In the genomic region with DNA sequence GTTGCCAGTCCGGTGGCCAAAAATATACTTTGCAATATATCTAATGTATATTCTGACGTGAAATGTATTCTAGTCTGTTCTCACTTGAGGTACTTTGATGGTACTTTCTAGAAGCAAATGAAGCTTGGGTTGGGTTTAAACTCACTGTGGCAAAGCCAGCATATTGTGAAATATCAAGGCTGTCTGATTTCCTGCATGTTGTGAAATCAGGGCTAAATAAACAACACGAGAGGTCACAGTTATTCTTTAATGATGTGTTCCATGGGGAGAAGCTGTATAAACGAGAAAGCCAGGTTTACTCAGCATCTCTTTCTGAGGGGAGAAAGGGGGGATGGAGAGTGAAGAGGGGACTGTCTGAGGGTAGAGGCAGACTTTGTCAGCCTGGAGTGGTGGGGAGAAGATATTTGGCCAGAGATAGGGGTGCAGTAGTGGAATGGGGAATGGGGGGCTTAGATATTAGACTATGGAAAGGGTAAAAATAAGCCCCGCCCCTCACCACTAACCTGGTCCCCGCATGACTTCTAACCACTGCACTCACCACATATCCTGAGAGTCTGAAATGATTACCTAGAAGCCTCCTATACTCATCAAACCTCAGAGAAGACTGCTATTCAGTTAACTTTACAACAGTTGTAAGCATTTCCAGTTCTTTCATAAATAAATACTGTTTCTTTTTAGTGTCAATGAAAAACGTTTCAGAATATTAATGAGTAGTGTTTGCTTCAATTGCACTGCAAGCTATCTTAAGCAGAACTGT, we compare ENCODE assay signal across 10 cellular contexts. TPM values are rescaled to one million over a fixed set of nuclear protein-coding genes. Genes with fewer than 3 reads are reported as not detected.
DNase-seq lines count a peak whose midpoint lies in the region; ATAC-seq and TF ChIP-seq lines count a peak whose summit lies in the region.
"Had no signal": no experiment of that assay in that cellular context is flagged by ENCODE, and none has a peak within 500 bp of the region (broad histone marks: within the 10 kb centered on the region; RNA-seq: fewer than 3 reads in every experiment).

No MANE protein-coding gene starts in this region.

- TF ChIP-seq CTCF in upper lobe of right lung (IDR thresholded peaks at IDR 0.05) = no peak

- no peak overlapping the region for H2BK120ac ChIP-seq in neuronal stem cell (ENCODE audit: low read depth, low read length)

- no peaks in the 10 kb centered on the region for H3K9me3 Mint-ChIP-seq in activated naive CD4-positive, alpha-beta T cell treated with anti-CD3 and anti-CD28 coated beads, Interleukin-2, amount 10 ng/mL, durations not matched to agents 7 days and 5 days
- H3K9me3 Mint-ChIP-seq in activated naive CD4-positive, alpha-beta T cell treated with anti-CD3 and anti-CD28 coated beads for 36 hours = no peaks in the 10 kb centered on the region

- H2BK15ac ChIP-seq in neuronal stem cell (ENCODE audit: low read length) = no peak overlapping the region

- CTCF ChIA-PET in activated naive CD4-positive, alpha-beta T cell treated with anti-CD3 and anti-CD28 coated beads, Interleukin-2, amount 10 ng/mL, durations not matched to agents 7 days and 5 days (lab: Charles Lee) = no interaction called here
- CTCF ChIA-PET in activated naive CD4-positive, alpha-beta T cell treated with anti-CD3 and anti-CD28 coated beads for 36 hours (lab: Charles Lee) = interaction anchor here (0.7 kb wide), 1 partner anchor 34 kb away, joined by 3 read pairs; no protein-coding TSS in a partner anchor

- DNase-seq in activated naive CD4-positive, alpha-beta T cell treated with anti-CD3 and anti-CD28 coated beads, Interleukin-2, amount 10 ng/mL, durations not matched to agents 7 days and 5 days = no peak
- no peak for DNase-seq in activated naive CD4-positive, alpha-beta T cell treated with anti-CD3 and anti-CD28 coated beads for 36 hours
- peak; percentile 89 for DNase-seq in amniotic epithelial cell (ENCODE audit: low read depth)
- DNase-seq in left lobe of liver (ENCODE audit: low spot score) = no peak
- DNase-seq in upper lobe of right lung = no peak
- no peak for DNase-seq in neuronal stem cell (ENCODE audit: low spot score)
- no peak for DNase-seq in central memory CD4-positive, alpha-beta T cell
- no peak for DNase-seq in KBM-7
- DNase-seq: NCI-H345 had no signal

- in situ Hi-C loops in KBM-7 (cut with MboI; ENCODE audit: low pct_unique_long_range_greater_than_20kb, low sequenced_read_pairs) = no loop called here

- no peak overlapping the region for H2AK5ac ChIP-seq in neuronal stem cell (ENCODE audit: low read depth, low read length)

- H3K9me3 ChIP-seq in upper lobe of right lung (no peaks in the 10 kb centered on the region), neuronal stem cell (replicated peaks in 1 of 2; ENCODE audit: control insufficient read depth in 2 of 2, insufficient read depth in 1 of 2, low read depth in 1 of 2, low read length in 2 of 2) (peaks cover 0 to 1% of the 10 kb centered on the region in 2 donors)

- no peaks in the 10 kb centered on the region for H3K79me1 ChIP-seq in neuronal stem cell (ENCODE audit: low read depth, low read length)

- H3K27ac ChIP-seq in upper lobe of right lung (peak overlapping the region; percentile 55), neuronal stem cell (replicated peaks; ENCODE audit: low read length) (no peak overlapping the region)

- H2BK5ac ChIP-seq in neuronal stem cell (ENCODE audit: low read length) = no peak overlapping the region

- peaks cover 11% of the 10 kb centered on the region for H3K4me1 Mint-ChIP-seq in activated naive CD4-positive, alpha-beta T cell treated with anti-CD3 and anti-CD28 coated beads, Interleukin-2, amount 10 ng/mL, durations not matched to agents 7 days and 5 days
- H3K4me1 Mint-ChIP-seq in activated naive CD4-positive, alpha-beta T cell treated with anti-CD3 and anti-CD28 coated beads for 36 hours (ENCODE audit: low read depth) = peaks cover 6% of the 10 kb centered on the region

- H3K27me3 ChIP-seq in upper lobe of right lung (no peaks in the 10 kb centered on the region), neuronal stem cell (ENCODE audit: control insufficient read depth in 3 of 3, insufficient read depth in 3 of 3, low read depth in 1 of 3, low read length in 3 of 3) (no peaks in the 10 kb centered on the region)

- H4K91ac ChIP-seq in neuronal stem cell (ENCODE audit: low read depth, low read length, poor library complexity) = no peak overlapping the region

- H2BK12ac ChIP-seq in neuronal stem cell (ENCODE audit: low read length) = no peak overlapping the region

- no CpG with 5 or more reads among the region's 7 CpGs for WGBS in neuronal stem cell (ENCODE audit: extremely low coverage in 2 of 2, insufficient read length in 2 of 2, insufficient replicate concordance in 1 of 2), 2 donors

- H2AFZ ChIP-seq in neuronal stem cell (ENCODE audit: low read length) = no peak overlapping the region

- H3K4me1 ChIP-seq in upper lobe of right lung (peaks cover 54% of the 10 kb centered on the region), neuronal stem cell (ENCODE audit: control insufficient read depth in 2 of 2, insufficient read depth in 1 of 2, low read depth in 1 of 2, low read length in 2 of 2) (peaks cover 2% of the 10 kb centered on the region in 2 donors)

- ATAC-seq in left lobe of liver = peak; percentile 55
- peak; percentile 71 for ATAC-seq in upper lobe of right lung
- ATAC-seq: SK-N-SH treated with all-trans-retinoic acid at 6 μM for 48 hours had no signal

- no peak overlapping the region for H3K4me3 ChIP-seq in upper lobe of right lung
- H3K4me3 ChIP-seq in neuronal stem cell (ENCODE audit: low read length in 2 of 2) = no peak overlapping the region

- H3K4me3 Mint-ChIP-seq in activated naive CD4-positive, alpha-beta T cell treated with anti-CD3 and anti-CD28 coated beads, Interleukin-2, amount 10 ng/mL, durations not matched to agents 7 days and 5 days = no peak overlapping the region
- no peak overlapping the region for H3K4me3 Mint-ChIP-seq in activated naive CD4-positive, alpha-beta T cell treated with anti-CD3 and anti-CD28 coated beads for 36 hours

- intact Hi-C loops in activated naive CD4-positive, alpha-beta T cell treated with anti-CD3 and anti-CD28 coated beads for 36 hours (cut with micrococcal nuclease) = no loop called here
- intact Hi-C loops in upper lobe of right lung (cut with DNase I) = no loop called here

- H3K23ac ChIP-seq in neuronal stem cell (ENCODE audit: low read depth, low read length, poor library complexity) = no peak overlapping the region

- H3K14ac ChIP-seq in neuronal stem cell (ENCODE audit: low read length) = no peak overlapping the region

- H3K4ac ChIP-seq in neuronal stem cell (ENCODE audit: low read length) = no peak overlapping the region

- H3K4me2 ChIP-seq in neuronal stem cell (ENCODE audit: insufficient read depth, low read length, poor library complexity, severe bottlenecking) = no peak overlapping the region

- no peaks in the 10 kb centered on the region for H3K36me3 Mint-ChIP-seq in activated naive CD4-positive, alpha-beta T cell treated with anti-CD3 and anti-CD28 coated beads, Interleukin-2, amount 10 ng/mL, durations not matched to agents 7 days and 5 days
- no peaks in the 10 kb centered on the region for H3K36me3 Mint-ChIP-seq in activated naive CD4-positive, alpha-beta T cell treated with anti-CD3 and anti-CD28 coated beads for 36 hours (ENCODE audit: low read depth)

- H3K27me3 Mint-ChIP-seq in activated naive CD4-positive, alpha-beta T cell treated with anti-CD3 and anti-CD28 coated beads, Interleukin-2, amount 10 ng/mL, durations not matched to agents 7 days and 5 days = peaks cover 27% of the 10 kb centered on the region
- no peaks in the 10 kb centered on the region for H3K27me3 Mint-ChIP-seq in activated naive CD4-positive, alpha-beta T cell treated with anti-CD3 and anti-CD28 coated beads for 36 hours (ENCODE audit: low read depth)

- no peak overlapping the region for H3K9ac ChIP-seq in neuronal stem cell (ENCODE audit: low read depth, low read length, poor library complexity)

- H3K18ac ChIP-seq in neuronal stem cell (ENCODE audit: low read length) = no peak overlapping the region

- H3K36me3 ChIP-seq in upper lobe of right lung (no peaks in the 10 kb centered on the region), neuronal stem cell (replicated peaks in 1 of 2; ENCODE audit: control insufficient read depth in 2 of 2, insufficient read depth in 2 of 2, low read length in 2 of 2) (no peaks in the 10 kb centered on the region)

- peak overlapping the region; percentile 6 for H3K27ac Mint-ChIP-seq in activated naive CD4-positive, alpha-beta T cell treated with anti-CD3 and anti-CD28 coated beads, Interleukin-2, amount 10 ng/mL, durations not matched to agents 7 days and 5 days
- no peak overlapping the region for H3K27ac Mint-ChIP-seq in activated naive CD4-positive, alpha-beta T cell treated with anti-CD3 and anti-CD28 coated beads for 36 hours

- no peak overlapping the region for H4K8ac ChIP-seq in neuronal stem cell (ENCODE audit: low read depth, low read length)

RNA-seq across cellular contexts. Expression of gene SCARB2, which starts 5.9 kb away (rescaled TPM):
- 1 to 10 TPM; 5.4 to 7.8 TPM for total RNA-seq in activated naive CD4-positive, alpha-beta T cell treated with anti-CD3 and anti-CD28 coated beads for 36 hours
- total RNA-seq in left lobe of liver (104 TPM), upper lobe of right lung (190 TPM)
- 54.0 TPM for polyA plus RNA-seq in neuronal stem cell (2013, experiment 1 of 2)
- 54.0 TPM for polyA plus RNA-seq in neuronal stem cell (2013, experiment 2 of 2)

RNA-seq across cellular contexts. Expression of gene FAM47E, which starts 32.0 kb away (rescaled TPM):
- not detected for total RNA-seq in activated naive CD4-positive, alpha-beta T cell treated with anti-CD3 and anti-CD28 coated beads for 36 hours
- total RNA-seq in left lobe of liver = 3.3 TPM
- total RNA-seq in upper lobe of right lung = 3.6 TPM
- 7.5 TPM for polyA plus RNA-seq in neuronal stem cell (2013, experiment 1 of 2)
- polyA plus RNA-seq in neuronal stem cell (2013, experiment 2 of 2) = 5.0 TPM

Comparison
In these comparisons a context has a peak if more than half of its experiments do, and no peak if none do; other contexts are left out.
1. RNA of gene SCARB2, which starts 5.9 kb away (total RNA-seq): 190 TPM in upper lobe of right lung (single experiment) and 104 TPM in left lobe of liver (single experiment); 5.4 to 7.8 TPM in activated naive CD4-positive, alpha-beta T cell treated with anti-CD3 and anti-CD28 coated beads for 36 hours; every median in the first group is over 10 times any median in the second.